Comparison of ENCODE assay signal across 21 cellular contexts in genomic region chr6:30076333-30076732, GRCh38. TPM values are rescaled to one million over a fixed set of nuclear protein-coding genes. Genes with fewer than 3 reads are reported as not detected.
DNase-seq lines count a peak whose midpoint lies in the region; ATAC-seq and TF ChIP-seq lines count a peak whose summit lies in the region.
"Had no signal": no experiment of that assay in that cellular context is flagged by ENCODE, and none has a peak within 500 bp of the region (broad histone marks: within the 10 kb centered on the region; RNA-seq: fewer than 3 reads in every experiment).

No MANE protein-coding gene starts in this region.

- H3K4me2 ChIP-seq in SK-N-SH, result no peak overlapping the region

- H3K36me3 ChIP-seq in SK-N-SH (replicated peaks in 1 of 2; ENCODE audit: control insufficient read depth in 1 of 2, insufficient read depth in 2 of 2, low read length in 1 of 2) (no peaks in the 10 kb centered on the region), RWPE2 (ENCODE audit: low read depth) (no peaks in the 10 kb centered on the region), iPS-15b (ENCODE audit: control insufficient read depth, insufficient read depth, low read length) (no peaks in the 10 kb centered on the region), prostate gland (no peaks in the 10 kb centered on the region), gastrocnemius medialis (no peaks in the 10 kb centered on the region), mucosa of descending colon (ENCODE audit: low read depth) (no peaks in the 10 kb centered on the region), transverse colon (no peaks in the 10 kb centered on the region)

- in situ Hi-C loops in gastrocnemius medialis (cut with MboI; ENCODE audit: low sequenced_read_pairs in 4 of 4), result no loop called here
- in situ Hi-C loops in transverse colon (cut with MboI; ENCODE audit: low pct_ligation_motif_present in 1 of 4, low pct_unique_long_range_greater_than_20kb in 1 of 4, low sequenced_read_pairs in 3 of 4), result no loop called here

- TF ChIP-seq CTCF in SK-N-SH (IDR thresholded peaks at IDR 0.05), result no peak
- no peak for TF ChIP-seq CTCF in RWPE2 (IDR thresholded peaks at IDR 0.05; ENCODE audit: poor library complexity, severe bottlenecking)
- no peak for TF ChIP-seq CTCF in prostate gland (IDR thresholded peaks at IDR 0.05)
- no peak for TF ChIP-seq CTCF in gastrocnemius medialis (IDR thresholded peaks at IDR 0.05 in 4 of 5, conservative IDR thresholded peaks at IDR 0.05 in 1 of 5)
- no peak for TF ChIP-seq CTCF in mucosa of descending colon (IDR thresholded peaks at IDR 0.05)
- no peak for TF ChIP-seq CTCF in transverse colon (IDR thresholded peaks at IDR 0.05)

- H3K4me3 ChIP-seq in SK-N-SH (ENCODE audit: low read depth in 2 of 2, low read length in 1 of 2) (no peak overlapping the region), RWPE2 (ENCODE audit: severe bottlenecking) (no peak overlapping the region), iPS-15b (ENCODE audit: low read depth, low read length) (peak overlapping the region; percentile 78), prostate gland (no peak overlapping the region), gastrocnemius medialis (no peak overlapping the region), mucosa of descending colon (no peak overlapping the region), transverse colon (no peak overlapping the region)

- intact Hi-C loops in prostate gland (cut with DNase I) (no loop called here), gastrocnemius medialis (cut with DNase I; ENCODE audit: low total_unique reads) (no loop called here), mucosa of descending colon (cut with DNase I, micrococcal nuclease) (no loop called here), transverse colon (cut with DNase I; ENCODE audit: low total_unique reads) (no loop called here)

- H3F3A ChIP-seq in SK-N-SH (replicated peaks; ENCODE audit: insufficient read depth), result no peaks in the 10 kb centered on the region

- CTCF ChIA-PET in SK-N-SH (lab: Yijun Ruan, JAX), result interaction anchor here (1.4 to 1.9 kb wide), 2 partner anchors 8 to 11 kb away, joined by 3 to 5 read pairs; no protein-coding TSS in a partner anchor

- whole genome bisulfite sequencing in SK-N-SH (ENCODE audit: low lambda C conversion rate), result 89% methylated on average over 3 of the region's 3 CpGs
- WGBS in prostate gland, result 22% methylated on average over 3 of the region's 3 CpGs
- 43 to 49% methylated on average over 2 to 3 of the region's 3 CpGs for WGBS in transverse colon (ENCODE audit: low coverage in 1 of 2), 2 donors

- no peak for TF ChIP-seq EP300 in SK-N-SH (IDR thresholded peaks at IDR 0.05; ENCODE audit: borderline replicate concordance in 1 of 2, low read depth in 1 of 2, low read length in 1 of 2)
- no peak for TF ChIP-seq EP300 in transverse colon (IDR thresholded peaks at IDR 0.05; ENCODE audit: low read depth)

- ATAC-seq in SK-N-SH treated with all-trans-retinoic acid at 6 μM for 48 hours (no peak), RWPE2 (ENCODE audit: low read depth) (peak; percentile 22; the same call in 2 of the 3 replicates), gastrocnemius medialis (no peak), mucosa of descending colon (no peak)
- ATAC-seq: effector memory CD8-positive, alpha-beta T cell had no signal

- H3K27ac ChIP-seq in SK-N-SH (ENCODE audit: low read depth in 2 of 2, low read length in 1 of 2), result no peak overlapping the region
- peak overlapping the region; percentile 85 for H3K27ac ChIP-seq in RWPE2 (ENCODE audit: poor library complexity, severe bottlenecking)
- H3K27ac ChIP-seq in prostate gland, result peak overlapping the region; percentile 77 to 88
- no peak overlapping the region for H3K27ac ChIP-seq in gastrocnemius medialis
- H3K27ac ChIP-seq in transverse colon, result no peak overlapping the region
- H3K27ac ChIP-seq: 22Rv1, C4-2B had no signal

- H3K9me3 ChIP-seq in SK-N-SH (no peaks in the 10 kb centered on the region), RWPE2 (ENCODE audit: severe bottlenecking) (no peaks in the 10 kb centered on the region), iPS-15b (ENCODE audit: control insufficient read depth, insufficient read depth, low read length) (no peaks in the 10 kb centered on the region), prostate gland (no peaks in the 10 kb centered on the region), gastrocnemius medialis (no peaks in the 10 kb centered on the region), mucosa of descending colon (no peaks in the 10 kb centered on the region), transverse colon (no peaks in the 10 kb centered on the region)

- TF ChIP-seq POLR2A in prostate gland (IDR thresholded peaks at IDR 0.05) (no peak), gastrocnemius medialis (IDR thresholded peaks at IDR 0.05) (no peak), transverse colon (IDR thresholded peaks at IDR 0.05) (no peak)

- H3K9ac ChIP-seq in SK-N-SH (no peak overlapping the region), iPS-15b (ENCODE audit: low read depth, low read length) (no peak overlapping the region)

- H3K4me1 ChIP-seq in SK-N-SH (ENCODE audit: control insufficient read depth in 1 of 2, insufficient read depth in 2 of 2, low read depth in 1 of 2, low read length in 1 of 2), result no peaks in the 10 kb centered on the region; a peak in 1 of 4 replicates
- peaks cover 15% of the 10 kb centered on the region for H3K4me1 ChIP-seq in RWPE2 (ENCODE audit: insufficient read depth, poor library complexity, severe bottlenecking)
- peaks cover 3% of the 10 kb centered on the region for H3K4me1 ChIP-seq in iPS-15b (ENCODE audit: control insufficient read depth, insufficient read depth, low read length)
- no peaks in the 10 kb centered on the region for H3K4me1 ChIP-seq in prostate gland (replicated peaks)
- H3K4me1 ChIP-seq in gastrocnemius medialis, result peaks cover 7 to 13% of the 10 kb centered on the region in 2 donors
- H3K4me1 ChIP-seq in mucosa of descending colon (ENCODE audit: low read depth), result peaks cover 13% of the 10 kb centered on the region
- peaks cover 12 to 30% (median 23%) of the 10 kb centered on the region in 4 donors for H3K4me1 ChIP-seq in transverse colon

- no peaks in the 10 kb centered on the region; the same call in 1 of the 2 replicates for H3K27me3 ChIP-seq in SK-N-SH (ENCODE audit: insufficient read depth)
- H3K27me3 ChIP-seq in RWPE2 (ENCODE audit: insufficient read depth, poor library complexity, severe bottlenecking), result no peaks in the 10 kb centered on the region
- H3K27me3 ChIP-seq in iPS-15b (ENCODE audit: control insufficient read depth, insufficient read depth, low read length), result peaks cover 83% of the 10 kb centered on the region
- H3K27me3 ChIP-seq in prostate gland (replicated peaks; ENCODE audit: insufficient read depth), result no peaks in the 10 kb centered on the region
- peaks cover 45 to 69% (median 57%) of the 10 kb centered on the region in 3 donors for H3K27me3 ChIP-seq in gastrocnemius medialis
- peaks cover 85% of the 10 kb centered on the region for H3K27me3 ChIP-seq in transverse colon

- H2AFZ ChIP-seq in SK-N-SH (ENCODE audit: low read depth), result no peak overlapping the region

- DNase-seq in SK-N-SH (peak; percentile 4), RWPE2 (ENCODE audit: low spot score) (no peak), prostate gland (ENCODE audit: low spot score) (no peak), gastrocnemius medialis (no peak), mucosa of descending colon (no peak), transverse colon (no peak)
- DNase-seq: activated B cell treated with CpG ODN at 0.5 μM for 24 hours; effector memory CD8-positive, alpha-beta T cell; EL; islet precursor cell; Karpas-422 had no signal

- no peaks in the 10 kb centered on the region for H3K79me2 ChIP-seq in SK-N-SH (ENCODE audit: insufficient read depth)

- POLR2A ChIA-PET in SK-N-SH (lab: Yijun Ruan, JAX), result no interaction called here

- H4K20me1 ChIP-seq in SK-N-SH (ENCODE audit: insufficient read depth), result no peaks in the 10 kb centered on the region

- TF ChIP-seq RAD21 in SK-N-SH (IDR thresholded peaks at IDR 0.05; ENCODE audit: low read length), result no peak

- no peaks in the 10 kb centered on the region for H3K9me2 ChIP-seq in SK-N-SH

TF ChIP-seq in SK-N-SH treated with all-trans-retinoic acid at 6 μM for 48 hours, 23 proteins besides CTCF, POLR2A, EP300 and RAD21 (continues in another document):
- TF ChIP-seq ZNF565 (CRISPR knock-in tag; conservative IDR thresholded peaks at IDR 0.05; ENCODE audit: low read depth), result no peak

RNA-seq across cellular contexts. Expression of gene RNF39, which starts 0.8 kb away (rescaled TPM):
- not detected in 2 replicates for polyA plus RNA-seq in SK-N-SH (2012; rRNA removed)
- not detected in 2 replicates for polyA plus RNA-seq in SK-N-SH (2012; cell fraction: cytosol; rRNA removed)
- 0.02 TPM in 1 of 2 replicates, not detected in the other for polyA plus RNA-seq in SK-N-SH (2012; cell fraction: nucleus; rRNA removed)
- total RNA-seq in prostate gland, result 10 to 100 TPM in 1 of 2 donors, 1 to 10 TPM in 1; 9.0 to 29.1 TPM
- total RNA-seq in gastrocnemius medialis, result not detected
- total RNA-seq in mucosa of descending colon, result 1 to 10 TPM in 1 of 3 donors, under 1 TPM in 1, not detected in 1; 0.87 to 2.5 TPM
- total RNA-seq in transverse colon, result under 1 TPM in 2 of 4 donors, not detected in 2; 0.27 to 0.95 TPM
- total RNA-seq: activated B cell treated with CpG ODN at 0.5 μM for 24 hours; activated naive CD4-positive, alpha-beta T cell treated with anti-CD3 and anti-CD28 coated beads for 36 hours; fibroblast of villous mesenchyme; mononuclear cell; NCI-H460; pulmonary artery endothelial cell; T-cell had no signal

RNA-seq across cellular contexts. Expression of gene PPP1R11, which starts 9.3 kb away (rescaled TPM):
- 46.8 and 52.8 TPM in 2 replicates for polyA plus RNA-seq in SK-N-SH (2012; rRNA removed)
- 48.0 and 48.5 TPM in 2 replicates for polyA plus RNA-seq in SK-N-SH (2012; cell fraction: cytosol; rRNA removed)
- 26.3 and 37.4 TPM in 2 replicates for polyA plus RNA-seq in SK-N-SH (2012; cell fraction: nucleus; rRNA removed)
- total RNA-seq in prostate gland, result 10 to 100 TPM; 49.7 to 59.3 TPM
- total RNA-seq in gastrocnemius medialis, result 10 to 100 TPM; 34.0 to 72.4 (median 49.9) TPM
- total RNA-seq in mucosa of descending colon, result 100 to 1,000 TPM in 1 of 3 donors, 10 to 100 TPM in 2; 78.4 to 115 (median 82.4) TPM
- 100 to 1,000 TPM in 1 of 4 donors, 10 to 100 TPM in 3; 55.3 to 276 (median 79.1) TPM for total RNA-seq in transverse colon

RNA-seq across cellular contexts. Expression of gene POLR1H, which starts 15.3 kb away (rescaled TPM):
- polyA plus RNA-seq in SK-N-SH (2012; rRNA removed), result 30.0 and 40.6 TPM in 2 replicates
- 28.9 and 34.9 TPM in 2 replicates for polyA plus RNA-seq in SK-N-SH (2012; cell fraction: cytosol; rRNA removed)
- polyA plus RNA-seq in SK-N-SH (2012; cell fraction: nucleus; rRNA removed), result 25.1 and 27.9 TPM in 2 replicates
- 10 to 100 TPM; 31.9 to 36.3 TPM for total RNA-seq in prostate gland
- 10 to 100 TPM; 23.8 to 41.6 (median 27.9) TPM for total RNA-seq in gastrocnemius medialis
- total RNA-seq in mucosa of descending colon, result 10 to 100 TPM; 22.4 to 31.7 (median 23.0) TPM
- total RNA-seq in transverse colon, result 10 to 100 TPM in 3 of 4 donors, not detected in 1; 12.3 to 36.2 (median 21.6) TPM

RNA-seq across cellular contexts. Expression of gene TRIM31, which starts 36.6 kb away (rescaled TPM):
- not detected in 2 replicates for polyA plus RNA-seq in SK-N-SH (2012; rRNA removed)
- polyA plus RNA-seq in SK-N-SH (2012; cell fraction: cytosol; rRNA removed), result not detected in 2 replicates
- not detected in 2 replicates for polyA plus RNA-seq in SK-N-SH (2012; cell fraction: nucleus; rRNA removed)
- total RNA-seq in prostate gland, result under 1 TPM in 1 of 2 donors, not detected in 1; 0.32 TPM
- total RNA-seq in gastrocnemius medialis, result under 1 TPM in 1 of 4 donors, not detected in 3; 0.39 TPM
- 100 to 1,000 TPM; 121 to 202 (median 182) TPM for total RNA-seq in mucosa of descending colon
- 100 to 1,000 TPM in 2 of 4 donors, 10 to 100 TPM in 1, 1 to 10 TPM in 1; 3.4 to 221 (median 151) TPM for total RNA-seq in transverse colon
- total RNA-seq: activated B cell treated with CpG ODN at 0.5 μM for 24 hours, fibroblast of villous mesenchyme, NCI-H460, pulmonary artery endothelial cell had no signal

RNA-seq across cellular contexts. Expression of gene TRIM40, which starts 59.6 kb away (rescaled TPM):
- not detected in 2 replicates for polyA plus RNA-seq in SK-N-SH (2012; rRNA removed)
- not detected in 2 replicates for polyA plus RNA-seq in SK-N-SH (2012; cell fraction: cytosol; rRNA removed)
- not detected in 2 replicates for polyA plus RNA-seq in SK-N-SH (2012; cell fraction: nucleus; rRNA removed)
- not detected for total RNA-seq in prostate gland
- total RNA-seq in gastrocnemius medialis, result not detected
- total RNA-seq in mucosa of descending colon, result 10 to 100 TPM; 19.8 to 37.3 (median 33.4) TPM
- total RNA-seq in transverse colon, result 10 to 100 TPM in 2 of 4 donors, 1 to 10 TPM in 1, under 1 TPM in 1; 0.40 to 14.8 (median 7.0) TPM
- total RNA-seq: activated B cell treated with CpG ODN at 0.5 μM for 24 hours; activated naive CD4-positive, alpha-beta T cell treated with anti-CD3 and anti-CD28 coated beads for 36 hours; fibroblast of villous mesenchyme; NCI-H460; pulmonary artery endothelial cell; T-cell had no signal

Comparison
In these comparisons a context has a peak if more than half of its experiments do, and no peak if none do; other contexts are left out.
1. H3K27ac ChIP-seq: peak in RWPE2 (single experiment) and prostate gland (2 of 2); none in SK-N-SH (0 of 2), gastrocnemius medialis (0 of 4) and transverse colon (0 of 4).